In genomic region chr18:11322716-11323115, GRCh38 we compare ENCODE assay signal across 26 cellular contexts.
DNase-seq lines count a peak whose midpoint lies in the region; ATAC-seq, FAIRE-seq and TF ChIP-seq lines count a peak whose summit lies in the region.
"Had no signal": no experiment of that assay in that cellular context is flagged by ENCODE, and none has a peak within 500 bp of the region (broad histone marks: within the 10 kb centered on the region; RNA-seq: fewer than 3 reads in every experiment).

No MANE protein-coding gene starts in this region.

- TF ChIP-seq POLR2A in HCT116 (IDR thresholded peaks at IDR 0.05; ENCODE audit: borderline replicate concordance, extremely low read depth, insufficient read depth, insufficient read length) (no peak), uterus (IDR thresholded peaks at IDR 0.05) (no peak)

- TF ChIP-seq RAD21 in HCT116 (IDR thresholded peaks at IDR 0.05; ENCODE audit: low read depth), result no peak

- no peaks in the 10 kb centered on the region for H3K36me3 ChIP-seq in HCT116 (ENCODE audit: control insufficient read depth in 1 of 2, insufficient read depth in 2 of 2, low read length in 2 of 2)
- H3K36me3 ChIP-seq in brain microvascular endothelial cell (replicated peaks), result no peaks in the 10 kb centered on the region
- H3K36me3 ChIP-seq in kidney (ENCODE audit: control insufficient read depth in 1 of 2, insufficient read depth in 2 of 2, low read length in 2 of 2), result no peaks in the 10 kb centered on the region
- no peaks in the 10 kb centered on the region for H3K36me3 ChIP-seq in uterus
- H3K36me3 ChIP-seq: spleen had no signal

- intact Hi-C loops in HCT116 (cut with micrococcal nuclease), result no loop called here
- intact Hi-C loops in kidney (cut with DNase I), result no loop called here
- intact Hi-C loops in uterus (cut with DNase I; ENCODE audit: low total_unique reads), result no loop called here

- in situ Hi-C loops in brain microvascular endothelial cell (cut with HindIII; ENCODE audit: low pct_ligation_motif_present, low sequenced_read_pairs), result no loop called here

- no TSS peak for BruUV-seq in HCT116 (replicated peaks; lab: Mats Ljungman, UMichigan)

- FAIRE-seq in kidney (lab: Jason Lieb, UNC), result no peak
- FAIRE-seq: GM12878 had no signal

- H3K4me1 ChIP-seq in HCT116 (ENCODE audit: control insufficient read depth in 1 of 2, insufficient read depth in 2 of 2, low read length in 2 of 2), result peaks cover 0 to 12% of the 10 kb centered on the region in 2 experiments; a peak in 2 of 4 replicates
- H3K4me1 ChIP-seq in kidney (ENCODE audit: control insufficient read depth in 1 of 2, insufficient read depth in 1 of 2, low read depth in 1 of 2, low read length in 2 of 2), result no peaks in the 10 kb centered on the region
- H3K4me1 ChIP-seq in uterus, result no peaks in the 10 kb centered on the region
- H3K4me1 ChIP-seq: spleen had no signal

- no peaks in the 10 kb centered on the region for H4K20me1 ChIP-seq in HCT116 (ENCODE audit: insufficient read depth)

- 0 out of 6 replicates have a peak, but pooled peaks of 1 of the 3 experiments have one; percentile 13 for TF ChIP-seq CTCF in HCT116 (IDR thresholded peaks at IDR 0.05 in 2 of 3, conservative IDR thresholded peaks at IDR 0.05 in 1 of 3; ENCODE audit: borderline replicate concordance in 1 of 3, insufficient read depth in 1 of 3, low read depth in 2 of 3, low read length in 2 of 3)
- TF ChIP-seq CTCF in brain microvascular endothelial cell (IDR thresholded peaks at IDR 0.05; ENCODE audit: low read depth, low read length, missing control alignments), result no peak
- TF ChIP-seq CTCF in kidney (IDR thresholded peaks at IDR 0.05; ENCODE audit: borderline replicate concordance, extremely low read depth, insufficient read depth), result no peak
- TF ChIP-seq CTCF in uterus (IDR thresholded peaks at IDR 0.05), result no peak

- H3K27ac ChIP-seq in HCT116 (ENCODE audit: low read depth, low read length), result no peak overlapping the region
- H3K27ac ChIP-seq in brain microvascular endothelial cell, result peak overlapping the region; percentile 87
- H3K27ac ChIP-seq in kidney (ENCODE audit: low read depth in 2 of 2, low read length in 2 of 2), result no peak overlapping the region
- no peak overlapping the region for H3K27ac ChIP-seq in uterus
- H3K27ac ChIP-seq: RWPE1, SK-N-MC, spleen had no signal

- H3K9me3 ChIP-seq in HCT116 (ENCODE audit: control insufficient read depth in 1 of 2, insufficient read depth in 1 of 2, low read depth in 1 of 2, low read length in 2 of 2), result no peaks in the 10 kb centered on the region
- no peaks in the 10 kb centered on the region for H3K9me3 ChIP-seq in kidney (ENCODE audit: control insufficient read depth in 1 of 2, low read length in 2 of 2)
- H3K9me3 ChIP-seq in uterus, result no peaks in the 10 kb centered on the region
- H3K9me3 ChIP-seq: spleen had no signal

- no peak overlapping the region for H2AFZ ChIP-seq in HCT116 (ENCODE audit: low read depth, low read length, poor library complexity, severe bottlenecking)

- POLR2A ChIA-PET in HCT116 (lab: Charles Lee), result no interaction called here

- H3K27me3 ChIP-seq in HCT116 (ENCODE audit: insufficient read depth, low read length) (0 out of 2 replicates have a peak, but pooled peaks cover 2% of the 10 kb centered on the region), brain microvascular endothelial cell (replicated peaks) (no peaks in the 10 kb centered on the region), uterus (no peaks in the 10 kb centered on the region)
- H3K27me3 ChIP-seq: spleen had no signal

- DNase-seq in EL (peak; percentile 13), HCT116 (ENCODE audit: low read depth, low spot score) (no peak), brain microvascular endothelial cell (no peak), kidney (peak; percentile 26), uterus (no peak), NCI-H2107 (lab: John Stamatoyannopoulos, UW) (no peak), anterior cingulate cortex (lab: John Stamatoyannopoulos, UW) (no peak)
- DNase-seq: activated CD4-positive, alpha-beta T cell treated with anti-CD3 and anti-CD28 coated beads for 48 hours; activated CD8-positive, alpha-beta memory T cell treated with anti-CD3 and anti-CD28 coated beads for 24 hours; activated effector memory CD4-positive, alpha-beta T cell treated with anti-CD3 and anti-CD28 coated beads, Interleukin-2, amount 50 U/mL, for 16 hours; activated naive CD8-positive, alpha-beta T cell treated with anti-CD3 and anti-CD28 coated beads, Interleukin-2, amount 10 ng/mL, durations not matched to agents 7 days and 5 days; cerebellar nuclear complex; DMS79; glutamatergic neuron; NCI-H1105 treated with DMSO at 0.1 percent for 48 hours; NCI-H2081 treated with DMSO at 0.1 percent for 48 hours; NCI-H345; NCI-H774; nephron progenitor cell; spleen; T-helper 17 cell had no signal

- H3K9me2 ChIP-seq in HCT116 (ENCODE audit: insufficient read depth), result no peaks in the 10 kb centered on the region

- H3K79me2 ChIP-seq in HCT116 (ENCODE audit: insufficient read depth, low read length), result no peaks in the 10 kb centered on the region

- no peak overlapping the region for H3K4me3 ChIP-seq in HCT116 (replicated peaks in 1 of 2; ENCODE audit: low read depth in 1 of 2, low read length in 2 of 2)
- no peak overlapping the region for H3K4me3 ChIP-seq in brain microvascular endothelial cell (ENCODE audit: low read depth, low read length)
- no peak overlapping the region for H3K4me3 ChIP-seq in kidney (ENCODE audit: low read length in 2 of 2)
- H3K4me3 ChIP-seq in uterus, result no peak overlapping the region
- H3K4me3 ChIP-seq: GM12878, lung, SK-N-MC, spleen had no signal

- CTCF ChIA-PET in HCT116 (lab: Charles Lee), result no interaction called here

- ATAC-seq in HCT116, result peak; percentile 63
- ATAC-seq in GM21717 (IDR thresholded peaks at IDR 0.05; ENCODE audit: unreplicated experiment), result no peak
- ATAC-seq: GM12878, T-helper 17 cell had no signal

- RAD21 ChIA-PET in HCT116 (lab: Charles Lee; ENCODE audit: low non-redundant PET in 1 of 2, low total read pairs in 2 of 2, uncharacterized antibody in 2 of 2, unreplicated experiment in 2 of 2), result no interaction called here

- no peak overlapping the region for H3K4me2 ChIP-seq in HCT116 (ENCODE audit: low read length)

- no peak overlapping the region for H3K9ac ChIP-seq in HCT116 (ENCODE audit: low read length)
- no peak overlapping the region for H3K9ac ChIP-seq in kidney (ENCODE audit: low read length in 2 of 2)

TF ChIP-seq in HCT116, 20 proteins besides CTCF, POLR2A, EP300 and RAD21 (continues in another document):
- TF ChIP-seq REST (IDR thresholded peaks at IDR 0.05; ENCODE audit: low read depth), result no peak
- TF ChIP-seq CBX3 (IDR thresholded peaks at IDR 0.05; ENCODE audit: low read depth), result no peak
- no peak for TF ChIP-seq YY1 (IDR thresholded peaks at IDR 0.05; ENCODE audit: extremely low read depth, insufficient replicate concordance, low read depth, low read length)
- TF ChIP-seq TCF7L2 (IDR thresholded peaks at IDR 0.05; ENCODE audit: borderline replicate concordance, extremely low read depth, insufficient read depth, insufficient read length), result no peak
- no peak for TF ChIP-seq POLR2AphosphoS5 (IDR thresholded peaks at IDR 0.05; ENCODE audit: low read depth, low read length)
- TF ChIP-seq ZFX (IDR thresholded peaks at IDR 0.05), result no peak
- TF ChIP-seq SIN3A (IDR thresholded peaks at IDR 0.05; ENCODE audit: low read depth), result no peak
- TF ChIP-seq CEBPB (IDR thresholded peaks at IDR 0.05; ENCODE audit: low read depth), result no peak
- TF ChIP-seq MAX (IDR thresholded peaks at IDR 0.05), result no peak
- TF ChIP-seq ELF1 (IDR thresholded peaks at IDR 0.05; ENCODE audit: borderline replicate concordance, low read depth), result no peak
- TF ChIP-seq ZBTB33 (IDR thresholded peaks at IDR 0.05; ENCODE audit: extremely low read depth, insufficient replicate concordance, low read length), result no peak

Comparison
In these comparisons a context has a peak if more than half of its experiments do, and no peak if none do; other contexts are left out.
1. DNase-seq: peak in EL (single experiment) and kidney (single experiment); none in HCT116 (single experiment), brain microvascular endothelial cell (single experiment), uterus (0 of 2), NCI-H2107 (single experiment) and anterior cingulate cortex (0 of 58).